ENCODE assay signal across 22 cellular contexts in genomic region chr13:100767192-100767591, GRCh38.
"Had no signal": no experiment of that assay in that cellular context is flagged by ENCODE, and none has a peak within 500 bp of the region (broad histone marks: within the 10 kb centered on the region; RNA-seq: fewer than 3 reads in every experiment).

No MANE protein-coding gene starts in this region.

- H3K4me2 ChIP-seq: KMS-11 had no signal

- H3K27me3 ChIP-seq: SJCRH30 had no signal

- H3K27ac Mint-ChIP-seq: IgD-negative memory B cell had no signal

- H3K9ac ChIP-seq: KMS-11 had no signal

- H3K4me1 ChIP-seq: SJCRH30 had no signal

- H3K4me3 ChIP-seq: K562, SJCRH30 had no signal

- FAIRE-seq: K562 had no signal

- ATAC-seq: K562, Panc1, PC-3, SK-N-SH treated with all-trans-retinoic acid at 6 μM for 48 hours had no signal

- H3K4me1 Mint-ChIP-seq: IgD-negative memory B cell had no signal

- H3K36me3 ChIP-seq: SJCRH30 had no signal

- H3K27ac ChIP-seq: KMS-11, RWPE1, SJCRH30 had no signal

- H3K4me3 Mint-ChIP-seq: IgD-negative memory B cell had no signal

- H3K9me3 ChIP-seq: SJCRH30 had no signal

- DNase-seq: Kasumi-1, MM.1S, NCI-H1092 treated with DMSO at 0.1 percent for 48 hours, NCI-H1436, NCI-H1694 treated with DMSO at 0.1 percent for 48 hours, NCI-H1930, NCI-H2081, NCI-H2107, NCI-H2227 treated with DMSO at 0.1 percent for 48 hours, NCI-H524, NCI-H526 treated with DMSO at 0.1 percent for 48 hours, NCI-H748 treated with DMSO at 0.1 percent for 48 hours, PC-3, SHP77, SJCRH30, T-helper 1 cell had no signal
